Comparison of ENCODE assay signal across 21 cellular contexts in the genomic region with DNA sequence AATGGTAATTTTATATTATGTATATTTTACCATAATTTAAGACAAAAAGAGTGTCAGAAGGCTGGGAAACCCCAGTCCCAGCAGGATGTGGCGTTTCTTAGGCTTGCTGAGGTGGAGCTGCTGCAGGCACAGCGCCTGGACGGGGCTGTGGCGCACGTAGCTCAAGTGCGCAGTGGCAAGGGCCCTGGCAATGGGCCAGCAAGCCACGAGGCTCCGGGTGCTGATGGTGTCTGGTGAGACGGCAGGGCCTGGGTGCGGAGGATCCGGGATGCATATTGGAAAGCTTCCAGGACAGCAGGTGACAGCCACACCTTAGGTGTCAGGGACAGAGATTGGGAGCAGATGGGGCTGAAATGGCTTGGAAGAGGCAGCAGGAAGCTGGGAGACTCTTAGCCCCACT. TPM values are rescaled to one million over a fixed set of nuclear protein-coding genes. Genes with fewer than 3 reads are reported as not detected.
A peak's percentile ranks its signal among the peaks of the same experiment; 100 is the strongest.
DNase-seq lines count a peak whose midpoint lies in the region; ATAC-seq, FAIRE-seq and TF ChIP-seq lines count a peak whose summit lies in the region.
"Had no signal": no experiment of that assay in that cellular context is flagged by ENCODE, and none has a peak within 500 bp of the region (broad histone marks: within the 10 kb centered on the region; RNA-seq: fewer than 3 reads in every experiment).

No MANE protein-coding gene starts in this region.

- H3K27ac ChIP-seq in heart left ventricle (no peak overlapping the region), GM12878 (ENCODE audit: control insufficient read depth, insufficient read depth) (no peak overlapping the region), upper lobe of right lung (no peak overlapping the region)
- H3K27ac ChIP-seq: esophagus muscularis mucosa had no signal

- no peak overlapping the region for H3K4me3 ChIP-seq in heart left ventricle
- no peak overlapping the region for H3K4me3 ChIP-seq in GM12878
- no peak overlapping the region for H3K4me3 ChIP-seq in upper lobe of right lung
- H3K4me3 ChIP-seq: esophagus muscularis mucosa had no signal

- TF ChIP-seq CTCF in heart left ventricle (IDR thresholded peaks at IDR 0.05) (no peak), GM12878 (IDR thresholded peaks at IDR 0.05 in 2 of 3, conservative IDR thresholded peaks at IDR 0.05 in 1 of 3; ENCODE audit: control insufficient read depth in 2 of 3, extremely low read depth in 1 of 3, insufficient read depth in 1 of 3, low read depth in 3 of 3, low read length in 3 of 3) (no peak), upper lobe of right lung (IDR thresholded peaks at IDR 0.05) (no peak)

- no TSS peak for BruUV-seq in GM12878 (replicated peaks; lab: Mats Ljungman, UMichigan)

- TF ChIP-seq EP300 in GM12878 (IDR thresholded peaks at IDR 0.05; ENCODE audit: borderline replicate concordance in 1 of 2, control insufficient read depth in 1 of 2, low read depth in 2 of 2, low read length in 2 of 2) = no peak

- H4K20me1 ChIP-seq in GM12878 (ENCODE audit: control insufficient read depth, insufficient read depth) = no peaks in the 10 kb centered on the region

- peaks cover 0 to 6% (median 0%) of the 10 kb centered on the region in 9 donors for H3K36me3 ChIP-seq in heart left ventricle
- no peaks in the 10 kb centered on the region for H3K36me3 ChIP-seq in GM12878 (ENCODE audit: control insufficient read depth in 2 of 2, insufficient read depth in 2 of 2, low read length in 1 of 2)
- no peaks in the 10 kb centered on the region for H3K36me3 ChIP-seq in upper lobe of right lung

- ATAC-seq in heart left ventricle (peak in 3 of 4 donors; percentile 30 to 64 (median 54)), Right ventricle myocardium inferior (no peak), GM12878 (no peak), upper lobe of right lung (peak; percentile 17), HG02852 (IDR thresholded peaks at IDR 0.05; ENCODE audit: unreplicated experiment) (no peak)
- ATAC-seq: sciatic nerve had no signal

- SMC1A ChIA-PET in GM12878 (lab: Charles Lee; ENCODE audit: uncharacterized antibody, unreplicated experiment) = no interaction called here

- in situ Hi-C loops in GM12878 (cut with MboI) = no loop called here

- RAD21 ChIA-PET in GM12878 (lab: Charles Lee; ENCODE audit: unreplicated experiment) = no interaction called here

- intact Hi-C loops in heart left ventricle (cut with DNase I) (loop anchor here in 1 of 10 donors (5.0 kb wide), 1 partner anchor 58 kb away; no protein-coding TSS in a partner anchor), Right ventricle myocardium inferior (cut with DNase I) (no loop called here), GM12878 (cut with micrococcal nuclease; ENCODE audit: unreplicated experiment) (no loop called here), upper lobe of right lung (cut with DNase I) (no loop called here)

- peaks cover 0 to 4% (median 0%) of the 10 kb centered on the region in 12 donors for H3K9me3 ChIP-seq in heart left ventricle
- H3K9me3 ChIP-seq in GM12878 (replicated peaks; ENCODE audit: control insufficient read depth, insufficient read depth, low read length) = no peaks in the 10 kb centered on the region; the same call in 2 of the 3 replicates
- H3K9me3 ChIP-seq in upper lobe of right lung = no peaks in the 10 kb centered on the region
- H3K9me3 ChIP-seq: esophagus muscularis mucosa had no signal

- H2AFZ ChIP-seq in GM12878 (ENCODE audit: control insufficient read depth, low read depth, low read length) = no peak overlapping the region

- DNase-seq in heart left ventricle = peak in 2 of 5 donors; percentile 8 to 53
- no peak for DNase-seq in Right ventricle myocardium inferior (ENCODE audit: missing footprints)
- DNase-seq in NCI-H2171 treated with DMSO at 0.1 percent for 48 hours (lab: John Stamatoyannopoulos, UW) = peak; percentile 99
- DNase-seq in GM12878 (ENCODE audit: low read depth, low spot score) = no peak
- peak; percentile 52 for DNase-seq in upper lobe of right lung
- no peak for DNase-seq in SKM-1 treated with dmso at 0.1 percent for 144 hours (lab: John Stamatoyannopoulos, UW; ENCODE audit: unreplicated experiment)
- no peak for DNase-seq in amygdala (lab: John Stamatoyannopoulos, UW)
- DNase-seq: ACHN; activated CD4-positive, alpha-beta T cell treated with anti-CD3 and anti-CD28 coated beads for 48 hours; activated naive CD4-positive, alpha-beta T cell treated with Interleukin-2 at 50 U/mL for 16 hours; CD4-positive, alpha-beta memory T cell; glutamatergic neuron; mesenchymal stem cell; NCI-H1694 treated with DMSO at 0.1 percent for 48 hours had no signal

- peaks cover 0 to 4% (median 0%) of the 10 kb centered on the region in 12 donors for H3K4me1 ChIP-seq in heart left ventricle
- H3K4me1 ChIP-seq in GM12878 (ENCODE audit: control insufficient read depth, insufficient read depth, low read length) = no peaks in the 10 kb centered on the region
- no peaks in the 10 kb centered on the region for H3K4me1 ChIP-seq in upper lobe of right lung
- H3K4me1 ChIP-seq: esophagus muscularis mucosa had no signal

- WGBS in heart left ventricle, 4 donors = 64 to 89% (median 87%) methylated on average over 11 of the region's 11 CpGs
- 93% methylated on average over 11 of the region's 11 CpGs for WGBS in GM12878 (ENCODE audit: insufficient coverage, insufficient replicate concordance, low lambda C conversion rate, missing lambda C conversion rate)

- no peak overlapping the region for H3K4me2 ChIP-seq in GM12878 (ENCODE audit: control insufficient read depth, insufficient read depth)

- no peaks in the 10 kb centered on the region for H3K79me2 ChIP-seq in GM12878 (ENCODE audit: control insufficient read depth, insufficient read depth, low read length)

- POLR2A ChIA-PET in GM12878 (lab: Charles Lee) = no interaction called here

- TF ChIP-seq RAD21 in GM12878 (IDR thresholded peaks at IDR 0.05; ENCODE audit: insufficient read depth, low read depth, low read length) = no peak

- H3K27me3 ChIP-seq in heart left ventricle (peaks cover 0 to 6% (median 0%) of the 10 kb centered on the region in 9 donors), GM12878 (replicated peaks in 1 of 2; ENCODE audit: control insufficient read depth in 2 of 2, insufficient read depth in 2 of 2, low read length in 1 of 2) (no peaks in the 10 kb centered on the region), upper lobe of right lung (no peaks in the 10 kb centered on the region)

- FAIRE-seq in GM12878 (lab: Jason Lieb, UNC) = no peak
- FAIRE-seq: G401.6, GM12891 had no signal

- no peak overlapping the region for H3K9ac ChIP-seq in GM12878 (ENCODE audit: control insufficient read depth, insufficient read depth, low read length)

- TF ChIP-seq POLR2A in heart left ventricle (IDR thresholded peaks at IDR 0.05) (no peak), GM12878 (IDR thresholded peaks at IDR 0.05; ENCODE audit: low read depth, low read length) (0 out of 2 replicates have a peak, but pooled peaks have one; percentile 37)

- CTCF ChIA-PET in GM12878 (lab: Yijun Ruan, JAX) = no interaction called here

TF ChIP-seq in GM12878, 131 proteins besides CTCF, POLR2A, EP300 and RAD21 (continues in another document):
- TF ChIP-seq NR2F1 (conservative IDR thresholded peaks at IDR 0.05) = no peak
- no peak for TF ChIP-seq CBFB (IDR thresholded peaks at IDR 0.05; ENCODE audit: low read depth)
- TF ChIP-seq, protein P1, sequence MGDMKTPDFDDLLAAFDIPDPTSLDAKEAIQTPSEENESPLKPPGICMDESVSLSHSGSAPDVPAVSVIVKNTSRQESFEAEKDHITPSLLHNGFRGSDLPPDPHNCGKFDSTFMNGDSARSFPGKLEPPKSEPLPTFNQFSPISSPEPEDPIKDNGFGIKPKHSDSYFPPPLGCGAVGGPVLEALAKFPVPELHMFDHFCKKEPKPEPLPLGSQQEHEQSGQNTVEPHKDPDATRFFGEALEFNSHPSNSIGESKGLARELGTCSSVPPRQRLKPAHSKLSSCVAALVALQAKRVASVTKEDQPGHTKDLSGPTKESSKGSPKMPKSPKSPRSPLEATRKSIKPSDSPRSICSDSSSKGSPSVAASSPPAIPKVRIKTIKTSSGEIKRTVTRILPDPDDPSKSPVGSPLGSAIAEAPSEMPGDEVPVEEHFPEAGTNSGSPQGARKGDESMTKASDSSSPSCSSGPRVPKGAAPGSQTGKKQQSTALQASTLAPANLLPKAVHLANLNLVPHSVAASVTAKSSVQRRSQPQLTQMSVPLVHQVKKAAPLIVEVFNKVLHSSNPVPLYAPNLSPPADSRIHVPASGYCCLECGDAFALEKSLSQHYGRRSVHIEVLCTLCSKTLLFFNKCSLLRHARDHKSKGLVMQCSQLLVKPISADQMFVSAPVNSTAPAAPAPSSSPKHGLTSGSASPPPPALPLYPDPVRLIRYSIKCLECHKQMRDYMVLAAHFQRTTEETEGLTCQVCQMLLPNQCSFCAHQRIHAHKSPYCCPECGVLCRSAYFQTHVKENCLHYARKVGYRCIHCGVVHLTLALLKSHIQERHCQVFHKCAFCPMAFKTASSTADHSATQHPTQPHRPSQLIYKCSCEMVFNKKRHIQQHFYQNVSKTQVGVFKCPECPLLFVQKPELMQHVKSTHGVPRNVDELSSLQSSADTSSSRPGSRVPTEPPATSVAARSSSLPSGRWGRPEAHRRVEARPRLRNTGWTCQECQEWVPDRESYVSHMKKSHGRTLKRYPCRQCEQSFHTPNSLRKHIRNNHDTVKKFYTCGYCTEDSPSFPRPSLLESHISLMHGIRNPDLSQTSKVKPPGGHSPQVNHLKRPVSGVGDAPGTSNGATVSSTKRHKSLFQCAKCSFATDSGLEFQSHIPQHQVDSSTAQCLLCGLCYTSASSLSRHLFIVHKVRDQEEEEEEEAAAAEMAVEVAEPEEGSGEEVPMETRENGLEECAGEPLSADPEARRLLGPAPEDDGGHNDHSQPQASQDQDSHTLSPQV (IDR thresholded peaks at IDR 0.05) = no peak

RNA-seq across cellular contexts. Expression of a gene that starts 37.2 kb away (rescaled TPM):
- total RNA-seq in heart left ventricle (under 1 TPM in 2 of 9 donors, not detected in 7; 0.18 to 0.36 TPM), Right ventricle myocardium inferior (not detected), GM12878 (2014; rRNA removed) (not detected in 2 replicates), GM12878 (2014; rRNA removed; fragmentation: Illumina TruSeq; extraction: Trizol) (not detected in 2 replicates), GM12878 (2021) (not detected in 2 replicates), upper lobe of right lung (not detected)
- polyA plus RNA-seq in heart left ventricle (not detected), GM12878 (2011; rRNA removed) (not detected in 2 replicates), GM12878 (2014; fragmentation: Illumina TruSeq; extraction: Trizol) (not detected in 2 replicates), GM12878 (2014; fragmentation: Nextera tagmentation; extraction: Ambion mirVana) (not detected), GM12878 (2014; rRNA removed) (not detected in 2 replicates), GM12878 (2016; fragmentation: Nextera tagmentation; extraction: Ambion mirVana) (not detected)
- not detected in 2 replicates for total RNA-seq in GM12878 (2013; cell fraction: nucleolus; rRNA removed)
- polyA plus RNA-seq in GM12878 (2011; ENCODE audit: low read depth) = not detected
- polyA plus RNA-seq in GM12878 (2011; cell fraction: cytosol; rRNA removed) = not detected in 2 replicates
- polyA plus RNA-seq in GM12878 (2011; cell fraction: nucleus; rRNA removed) = not detected in 2 replicates
- not detected in 2 replicates for polyA plus RNA-seq in GM12878 (2012)
- polyA minus RNA-seq in GM12878 (2011; rRNA and poly(A)+ RNA removed) = not detected in 2 replicates
- not detected in 2 replicates for polyA minus RNA-seq in GM12878 (2011; cell fraction: cytosol; rRNA and poly(A)+ RNA removed)
- polyA minus RNA-seq in GM12878 (2011; cell fraction: nucleus; rRNA and poly(A)+ RNA removed) = not detected in 2 replicates
- total RNA-seq: CD4-positive, alpha-beta memory T cell; dermis microvascular lymphatic vessel endothelial cell; esophagus muscularis mucosa; sciatic nerve; subcutaneous adipose tissue had no signal
- polyA plus RNA-seq: CD4-positive, alpha-beta memory T cell had no signal

Comparison
In these comparisons a context has a peak if more than half of its experiments do, and no peak if none do; other contexts are left out.
1. ATAC-seq: peak in heart left ventricle (3 of 4) and upper lobe of right lung (single experiment); none in Right ventricle myocardium inferior (single experiment), GM12878 (single experiment) and HG02852 (single experiment).
2. DNase-seq: peak in NCI-H2171 treated with DMSO at 0.1 percent for 48 hours (single experiment) and upper lobe of right lung (single experiment); none in Right ventricle myocardium inferior (single experiment), GM12878 (single experiment), SKM-1 treated with dmso at 0.1 percent for 144 hours (single experiment) and amygdala (0 of 56).